In genomic region chr7:80732635-80733034, GRCh38 we compare ENCODE assay signal across 1 cellular context.
TF ChIP-seq lines count a peak whose summit lies in the region.

No MANE protein-coding gene starts in this region.

TF ChIP-seq in WTC11, 78 proteins besides CTCF, POLR2A, EP300 and RAD21 (continued from another document):
- TF ChIP-seq HMGXB4 (CRISPR knock-in tag; IDR thresholded peaks at IDR 0.05), result no peak
- no peak for TF ChIP-seq TEAD1 (CRISPR knock-in tag; IDR thresholded peaks at IDR 0.05)
- TF ChIP-seq TCF7 (CRISPR knock-in tag; IDR thresholded peaks at IDR 0.05; ENCODE audit: low read depth), result no peak
- no peak for TF ChIP-seq ZNF263 (CRISPR knock-in tag; IDR thresholded peaks at IDR 0.05; ENCODE audit: low read depth)
- no peak for TF ChIP-seq NFE2L1 (CRISPR knock-in tag; IDR thresholded peaks at IDR 0.05)
- no peak for TF ChIP-seq ZNF138 (CRISPR knock-in tag; conservative IDR thresholded peaks at IDR 0.05)
- TF ChIP-seq FOXP4 (CRISPR knock-in tag; IDR thresholded peaks at IDR 0.05), result no peak
- TF ChIP-seq AR (CRISPR knock-in tag; IDR thresholded peaks at IDR 0.05), result no peak
- TF ChIP-seq E2F1 (CRISPR knock-in tag; IDR thresholded peaks at IDR 0.05), result no peak
- TF ChIP-seq SOX15 (CRISPR knock-in tag; IDR thresholded peaks at IDR 0.05), result no peak
- TF ChIP-seq NR2C2 (CRISPR knock-in tag; IDR thresholded peaks at IDR 0.05), result no peak
- TF ChIP-seq RORB (CRISPR knock-in tag; IDR thresholded peaks at IDR 0.05), result no peak
TF ChIP-seq in WTC11: peak in this region for 0.
